Comparison of ENCODE assay signal across 17 cellular contexts in genomic region chr2:98188351-98189046, GRCh38.
DNase-seq lines count a peak whose midpoint lies in the region; ATAC-seq and TF ChIP-seq lines count a peak whose summit lies in the region.
"Had no signal": no experiment of that assay in that cellular context is flagged by ENCODE, and none has a peak within 500 bp of the region (broad histone marks: within the 10 kb centered on the region; RNA-seq: fewer than 3 reads in every experiment).

No MANE protein-coding gene starts in this region.

- TF ChIP-seq CTCF in Caco-2 (IDR thresholded peaks at IDR 0.05; ENCODE audit: insufficient read depth in 1 of 2, low read depth in 1 of 2, low read length in 1 of 2, severe bottlenecking in 1 of 2, unreplicated experiment in 1 of 2) (no peak), kidney epithelial cell (IDR thresholded peaks at IDR 0.05; ENCODE audit: insufficient read depth, low read length, poor library complexity, severe bottlenecking) (no peak)

- POLR2A ChIA-PET in Caco-2 (lab: Charles Lee): no interaction called here

- BruUV-seq in Caco-2 (replicated peaks; lab: Mats Ljungman, UMichigan): no TSS peak

- peaks cover 12% of the 10 kb centered on the region for H3K4me1 ChIP-seq in Caco-2
- H3K4me1 ChIP-seq: BLaER1 had no signal

- DNase-seq in Caco-2: peak; percentile 54 to 64
- peak; percentile 58 for DNase-seq in HPDE6-E6E7 (ENCODE audit: extremely low spot score)
- DNase-seq in SK-MEL-5 (ENCODE audit: low read depth, low spot score): peak; percentile 7
- peak; percentile 18 for DNase-seq in kidney epithelial cell (ENCODE audit: low read depth)
- DNase-seq in NCI-H748 treated with DMSO at 0.1 percent for 48 hours (lab: John Stamatoyannopoulos, UW): no peak
- no peak for DNase-seq in CD1c-positive myeloid dendritic cell (ENCODE audit: extremely low spot score)
- DNase-seq in SHP77 (lab: John Stamatoyannopoulos, UW): no peak
- DNase-seq: activated naive CD8-positive, alpha-beta T cell treated with anti-CD3 and anti-CD28 coated beads for 36 hours; foreskin fibroblast; GF-D8; MG63; naive thymus-derived CD8-positive, alpha-beta T cell; NCI-H510A; SHP77 treated with DMSO at 0.1 percent for 48 hours; substantia nigra had no signal

- H3K9me3 ChIP-seq in Caco-2: no peaks in the 10 kb centered on the region; the same call in 1 of the 2 replicates
- H3K9me3 ChIP-seq: BLaER1, MG63 had no signal

- no peaks in the 10 kb centered on the region for H3K27me3 Mint-ChIP-seq in Caco-2 (ENCODE audit: insufficient read depth, unreplicated experiment)
- H3K27me3 Mint-ChIP-seq: activated naive CD8-positive, alpha-beta T cell treated with anti-CD3 and anti-CD28 coated beads for 36 hours had no signal

- in situ Hi-C loops in SK-MEL-5 (cut with HindIII; ENCODE audit: low pct_unique_long_range_greater_than_20kb, low sequenced_read_pairs): no loop called here

- H3K4me3 Mint-ChIP-seq in Caco-2 (ENCODE audit: unreplicated experiment): no peak overlapping the region
- H3K4me3 Mint-ChIP-seq: activated naive CD8-positive, alpha-beta T cell treated with anti-CD3 and anti-CD28 coated beads for 36 hours; naive thymus-derived CD8-positive, alpha-beta T cell had no signal

- no peaks in the 10 kb centered on the region for H3K27me3 ChIP-seq in Caco-2 (replicated peaks; ENCODE audit: control insufficient read depth, insufficient read depth, low read length)
- H3K27me3 ChIP-seq in kidney epithelial cell (ENCODE audit: control insufficient read depth, insufficient read depth, low read length): no peaks in the 10 kb centered on the region
- H3K27me3 ChIP-seq: BLaER1, MG63 had no signal

- H3K36me3 ChIP-seq in Caco-2 (ENCODE audit: control insufficient read depth, insufficient read depth, low read length) (no peaks in the 10 kb centered on the region), kidney epithelial cell (ENCODE audit: control insufficient read depth, insufficient read depth, low read length) (no peaks in the 10 kb centered on the region)
- H3K36me3 ChIP-seq: BLaER1, MG63 had no signal

- intact Hi-C loops in Caco-2 (cut with micrococcal nuclease; ENCODE audit: unreplicated experiment): loop anchor here (2.0 to 10.0 kb wide), 2 partner anchors 186 to 382 kb away; no protein-coding TSS in a partner anchor

- ATAC-seq in HG03432 (IDR thresholded peaks at IDR 0.05; ENCODE audit: unreplicated experiment): no peak
- ATAC-seq: naive thymus-derived CD8-positive, alpha-beta T cell had no signal

- no peaks in the 10 kb centered on the region for H3K36me3 Mint-ChIP-seq in Caco-2 (ENCODE audit: insufficient read depth, unreplicated experiment)
- H3K36me3 Mint-ChIP-seq: activated naive CD8-positive, alpha-beta T cell treated with anti-CD3 and anti-CD28 coated beads for 36 hours; naive thymus-derived CD8-positive, alpha-beta T cell had no signal

- H3K27ac Mint-ChIP-seq in Caco-2 (ENCODE audit: unreplicated experiment): no peak overlapping the region
- H3K27ac Mint-ChIP-seq: activated naive CD8-positive, alpha-beta T cell treated with anti-CD3 and anti-CD28 coated beads for 36 hours; naive thymus-derived CD8-positive, alpha-beta T cell had no signal

- H3K4me3 ChIP-seq in Caco-2 (ENCODE audit: low read depth, low read length) (no peak overlapping the region), kidney epithelial cell (ENCODE audit: low read depth, low read length) (no peak overlapping the region)
- H3K4me3 ChIP-seq: BLaER1, MG63 had no signal

- no peaks in the 10 kb centered on the region for H3K9me3 Mint-ChIP-seq in Caco-2 (ENCODE audit: unreplicated experiment)
- H3K9me3 Mint-ChIP-seq: activated naive CD8-positive, alpha-beta T cell treated with anti-CD3 and anti-CD28 coated beads for 36 hours; naive thymus-derived CD8-positive, alpha-beta T cell had no signal

- CTCF ChIA-PET in Caco-2 (lab: Charles Lee): interaction anchor here (1.0 to 1.8 kb wide), 2 partner anchors 382 to 488 kb away, joined by 5 to 7 read pairs; no protein-coding TSS in a partner anchor

- no peaks in the 10 kb centered on the region for H3K4me1 Mint-ChIP-seq in Caco-2 (ENCODE audit: low read depth, unreplicated experiment)
- H3K4me1 Mint-ChIP-seq: activated naive CD8-positive, alpha-beta T cell treated with anti-CD3 and anti-CD28 coated beads for 36 hours; naive thymus-derived CD8-positive, alpha-beta T cell had no signal

Comparison
In these comparisons a context has a peak if more than half of its experiments do, and no peak if none do; other contexts are left out.
1. DNase-seq: peak in Caco-2 (2 of 2), HPDE6-E6E7 (single experiment), SK-MEL-5 (single experiment) and kidney epithelial cell (single experiment); none in NCI-H748 treated with DMSO at 0.1 percent for 48 hours (single experiment), CD1c-positive myeloid dendritic cell (single experiment) and SHP77 (0 of 2).